Comparison of ENCODE assay signal across 16 cellular contexts in genomic region chr9:128049788-128050187, GRCh38.
"Had no signal": no experiment of that assay in that cellular context is flagged by ENCODE, and none has a peak within 500 bp of the region (broad histone marks: within the 10 kb centered on the region; RNA-seq: fewer than 3 reads in every experiment).

No MANE protein-coding gene starts in this region.

- H3K9me3 Mint-ChIP-seq: activated CD4-positive, alpha-beta memory T cell treated with anti-CD3 and anti-CD28 coated beads for 36 hours; activated T-cell treated with anti-CD3 and anti-CD28 coated beads, Interleukin-2, amount 50 U/mL, for 4 hours; natural killer cell had no signal

- ATAC-seq: activated T-cell treated with anti-CD3 and anti-CD28 coated beads, Interleukin-2, amount 50 U/mL, for 4 hours; left cardiac atrium; natural killer cell; stimulated activated naive CD8-positive, alpha-beta T cell treated with anti-CD3 and anti-CD28 coated beads, Interleukin-15, Interleukin-2, amounts not matched to agents 100 U/mL and 50 U/mL, for 24 hours had no signal

- H3K36me3 ChIP-seq: breast epithelium, sigmoid colon had no signal

- H3K4me3 ChIP-seq: breast epithelium, dorsolateral prefrontal cortex, lung, sigmoid colon had no signal

- H3K27ac Mint-ChIP-seq: activated CD4-positive, alpha-beta memory T cell treated with anti-CD3 and anti-CD28 coated beads for 36 hours; activated naive CD8-positive, alpha-beta T cell treated with anti-CD3 and anti-CD28 coated beads, Interleukin-2, amount 10 ng/mL, durations not matched to agents 7 days and 5 days; natural killer cell had no signal

- DNase-seq: activated CD4-positive, alpha-beta memory T cell treated with anti-CD3 and anti-CD28 coated beads for 36 hours; activated gamma-delta T cell treated with Interleukin-2 at 50 U/mL for 16 hours; activated naive CD8-positive, alpha-beta T cell treated with anti-CD3 and anti-CD28 coated beads, Interleukin-2, amount 10 ng/mL, durations not matched to agents 7 days and 5 days; activated T-cell treated with anti-CD3 and anti-CD28 coated beads, Interleukin-2, amount 50 U/mL, for 4 hours; anterior cingulate cortex; dorsolateral prefrontal cortex; glutamatergic neuron; left cardiac atrium; natural killer cell; occipital lobe; sigmoid colon; stimulated activated CD4-positive, alpha-beta T cell treated with anti-CD3 and anti-CD28 coated beads, Interleukin-2, amount 100 ng/mL, for 48 hours; stimulated activated naive CD8-positive, alpha-beta T cell treated with anti-CD3 and anti-CD28 coated beads, Interleukin-15, Interleukin-2, amounts not matched to agents 100 U/mL and 50 U/mL, for 24 hours; T-helper 9 cell had no signal

- H3K27ac ChIP-seq: breast epithelium, dorsolateral prefrontal cortex, sigmoid colon had no signal

- H3K4me1 ChIP-seq: breast epithelium had no signal

- H3K27me3 Mint-ChIP-seq: activated CD4-positive, alpha-beta memory T cell treated with anti-CD3 and anti-CD28 coated beads for 36 hours had no signal

- H3K36me3 Mint-ChIP-seq: activated CD4-positive, alpha-beta memory T cell treated with anti-CD3 and anti-CD28 coated beads for 36 hours; activated naive CD8-positive, alpha-beta T cell treated with anti-CD3 and anti-CD28 coated beads, Interleukin-2, amount 10 ng/mL, durations not matched to agents 7 days and 5 days; natural killer cell had no signal

- H3K9me3 ChIP-seq: breast epithelium, sigmoid colon had no signal

- H3K4me3 Mint-ChIP-seq: activated CD4-positive, alpha-beta memory T cell treated with anti-CD3 and anti-CD28 coated beads for 36 hours; activated naive CD8-positive, alpha-beta T cell treated with anti-CD3 and anti-CD28 coated beads, Interleukin-2, amount 10 ng/mL, durations not matched to agents 7 days and 5 days; activated T-cell treated with anti-CD3 and anti-CD28 coated beads, Interleukin-2, amount 50 U/mL, for 4 hours; natural killer cell had no signal

- H3K27me3 ChIP-seq: breast epithelium, dorsolateral prefrontal cortex, sigmoid colon had no signal
